ENCODE assay signal across 15 cellular contexts in the genomic region with DNA sequence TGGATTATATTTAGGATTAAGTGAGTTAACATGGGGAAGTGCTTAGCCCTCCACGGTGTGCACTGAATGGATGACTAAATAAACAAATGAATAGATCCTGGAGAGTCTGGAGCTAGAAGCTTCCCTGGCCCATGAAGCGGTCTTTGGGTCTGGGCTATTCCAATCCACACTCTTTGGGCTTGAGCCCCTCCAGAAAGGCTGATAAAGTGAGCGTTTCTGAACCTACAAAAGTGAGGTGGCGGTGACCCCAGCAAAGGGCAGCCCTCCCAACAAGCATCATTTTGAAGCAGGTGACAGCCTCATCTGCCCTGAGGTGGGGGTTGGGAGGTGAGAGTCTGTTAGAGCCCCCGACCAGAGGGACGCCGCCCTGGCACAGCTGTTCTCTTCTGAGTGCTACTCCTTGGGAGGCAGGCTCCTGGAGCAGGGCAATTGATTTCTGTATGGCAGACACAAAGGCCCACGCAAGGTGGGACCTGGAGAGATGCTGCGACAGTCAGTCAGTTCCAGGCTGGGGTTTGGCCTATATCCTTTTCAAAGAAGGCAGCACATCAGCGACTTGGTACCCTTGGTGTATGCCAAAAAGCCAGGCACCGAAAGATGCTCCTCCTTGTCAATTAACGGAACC.
DNase-seq lines count a peak whose midpoint lies in the region; ATAC-seq and TF ChIP-seq lines count a peak whose summit lies in the region.
"Had no signal": no experiment of that assay in that cellular context is flagged by ENCODE, and none has a peak within 500 bp of the region (broad histone marks: within the 10 kb centered on the region; RNA-seq: fewer than 3 reads in every experiment).

No MANE protein-coding gene starts in this region.

- no peaks in the 10 kb centered on the region for H3K36me3 ChIP-seq in neuronal stem cell (replicated peaks in 1 of 2; ENCODE audit: control insufficient read depth in 2 of 2, insufficient read depth in 2 of 2, low read length in 2 of 2)
- no peaks in the 10 kb centered on the region for H3K36me3 ChIP-seq in gastroesophageal sphincter

- H3K9ac ChIP-seq in neuronal stem cell (ENCODE audit: low read depth, low read length, poor library complexity): no peak overlapping the region

- TF ChIP-seq CTCF in GM10248 (IDR thresholded peaks at IDR 0.05; ENCODE audit: control extremely low read depth, extremely low read depth, low read depth, missing control alignments) (no peak), gastroesophageal sphincter (IDR thresholded peaks at IDR 0.05) (no peak)

- H2AK5ac ChIP-seq in neuronal stem cell (ENCODE audit: low read depth, low read length): no peak overlapping the region

- peak overlapping the region; percentile 36 for H3K18ac ChIP-seq in neuronal stem cell (ENCODE audit: low read length)

- no CpG with 5 or more reads among the region's 12 CpGs for WGBS in neuronal stem cell (ENCODE audit: extremely low coverage in 2 of 2, insufficient read length in 2 of 2, insufficient replicate concordance in 1 of 2), 2 donors
- WGBS in gastroesophageal sphincter (ENCODE audit: low coverage in 1 of 2), 2 donors: 68 to 100% methylated on average over 3 to 7 of the region's 12 CpGs

- no peak overlapping the region for H4K8ac ChIP-seq in neuronal stem cell (ENCODE audit: low read depth, low read length)

- no peak overlapping the region for H3K4me3 ChIP-seq in neuronal stem cell (ENCODE audit: low read length in 2 of 2)
- no peak overlapping the region for H3K4me3 ChIP-seq in gastroesophageal sphincter
- H3K4me3 ChIP-seq: GM12878 had no signal

- no peak for TF ChIP-seq EP300 in gastroesophageal sphincter (IDR thresholded peaks at IDR 0.05)

- TF ChIP-seq POLR2A in gastroesophageal sphincter (IDR thresholded peaks at IDR 0.05): no peak

- H3K14ac ChIP-seq in neuronal stem cell (ENCODE audit: low read length): no peak overlapping the region

- POLR2A ChIA-PET in GM10248 (lab: Yijun Ruan, JAX): no interaction called here

- H2BK120ac ChIP-seq in neuronal stem cell (ENCODE audit: low read depth, low read length): no peak overlapping the region

- no peak overlapping the region for H2BK12ac ChIP-seq in neuronal stem cell (ENCODE audit: low read length)

- no peaks in the 10 kb centered on the region for H3K79me1 ChIP-seq in neuronal stem cell (ENCODE audit: low read depth, low read length)

- H3K4me1 ChIP-seq in neuronal stem cell (ENCODE audit: control insufficient read depth in 2 of 2, insufficient read depth in 1 of 2, low read depth in 1 of 2, low read length in 2 of 2): peaks cover 0 to 9% of the 10 kb centered on the region in 2 donors
- no peaks in the 10 kb centered on the region for H3K4me1 ChIP-seq in gastroesophageal sphincter

- H2BK15ac ChIP-seq in neuronal stem cell (ENCODE audit: low read length): no peak overlapping the region

- H3K9me3 ChIP-seq in neuronal stem cell (replicated peaks in 1 of 2; ENCODE audit: control insufficient read depth in 2 of 2, insufficient read depth in 1 of 2, low read depth in 1 of 2, low read length in 2 of 2) (no peaks in the 10 kb centered on the region), gastroesophageal sphincter (no peaks in the 10 kb centered on the region)

- CTCF ChIA-PET in GM10248 (lab: Yijun Ruan, JAX): no interaction called here

- H3K23ac ChIP-seq in neuronal stem cell (ENCODE audit: low read depth, low read length, poor library complexity): no peak overlapping the region

- no peak overlapping the region for H2BK5ac ChIP-seq in neuronal stem cell (ENCODE audit: low read length)

- H2AFZ ChIP-seq in neuronal stem cell (ENCODE audit: low read length): no peak overlapping the region

- H3K27ac ChIP-seq in neuronal stem cell (replicated peaks; ENCODE audit: low read length) (no peak overlapping the region), gastroesophageal sphincter (no peak overlapping the region)

- H4K91ac ChIP-seq in neuronal stem cell (ENCODE audit: low read depth, low read length, poor library complexity): no peak overlapping the region

- ATAC-seq in gastroesophageal sphincter: no peak
- ATAC-seq: GM12878 had no signal

- H3K4me2 ChIP-seq in neuronal stem cell (ENCODE audit: insufficient read depth, low read length, poor library complexity, severe bottlenecking): no peak overlapping the region

- peak; percentile 40 for DNase-seq in activated CD8-positive, alpha-beta memory T cell treated with anti-CD3 and anti-CD28 coated beads for 24 hours
- DNase-seq in activated CD8-positive, alpha-beta memory T cell treated with anti-CD3 and anti-CD28 coated beads, Interleukin-2, amount 50 U/mL, for 4 hours: no peak
- DNase-seq in AG20443 (ENCODE audit: low spot score): peak; percentile 5
- peak; percentile 8 for DNase-seq in GM10248 (ENCODE audit: extremely low spot score)
- no peak for DNase-seq in neuronal stem cell (ENCODE audit: low spot score)
- no peak for DNase-seq in dermis blood vessel endothelial cell
- no peak for DNase-seq in activated effector memory CD4-positive, alpha-beta T cell treated with anti-CD3 and anti-CD28 coated beads, Interleukin-2, amount 50 U/mL, for 16 hours
- DNase-seq: ACHN; C1 segment of cervical spinal cord; CD4-positive, alpha-beta T cell; GF-D8; GOT3; H9 had no signal

- H3K27me3 ChIP-seq in neuronal stem cell (ENCODE audit: control insufficient read depth in 3 of 3, insufficient read depth in 3 of 3, low read depth in 1 of 3, low read length in 3 of 3): peaks cover 0 to 8% (median 0%) of the 10 kb centered on the region in 3 experiments
- H3K27me3 ChIP-seq in gastroesophageal sphincter: peaks cover 84% of the 10 kb centered on the region

- H3K4ac ChIP-seq in neuronal stem cell (ENCODE audit: low read length): no peak overlapping the region

Comparison
In these comparisons a context has a peak if more than half of its experiments do, and no peak if none do; other contexts are left out.
1. DNase-seq: peak in activated CD8-positive, alpha-beta memory T cell treated with anti-CD3 and anti-CD28 coated beads for 24 hours (single experiment), AG20443 (single experiment) and GM10248 (single experiment); none in activated CD8-positive, alpha-beta memory T cell treated with anti-CD3 and anti-CD28 coated beads, Interleukin-2, amount 50 U/mL, for 4 hours (single experiment), neuronal stem cell (single experiment), dermis blood vessel endothelial cell (single experiment) and activated effector memory CD4-positive, alpha-beta T cell treated with anti-CD3 and anti-CD28 coated beads, Interleukin-2, amount 50 U/mL, for 16 hours (single experiment).